8 cellular contexts compared by ENCODE assay signal in genomic region chr5:90434116-90434714, GRCh38. TPM values are rescaled to one million over a fixed set of nuclear protein-coding genes. Genes with fewer than 3 reads are reported as not detected.
DNase-seq lines count a peak whose midpoint lies in the region; ATAC-seq and TF ChIP-seq lines count a peak whose summit lies in the region.

No MANE protein-coding gene starts in this region.

- no peak overlapping the region for H3K27ac ChIP-seq in DOHH2 (ENCODE audit: low read depth, low read length)

- H3K36me3 Mint-ChIP-seq in activated CD8-positive, alpha-beta memory T cell treated with anti-CD3 and anti-CD28 coated beads, Interleukin-2, amount 10 ng/mL, durations not matched to agents 7 days and 5 days, result no peaks in the 10 kb centered on the region

- no peaks in the 10 kb centered on the region for H3K9me3 Mint-ChIP-seq in activated CD8-positive, alpha-beta memory T cell treated with anti-CD3 and anti-CD28 coated beads, Interleukin-2, amount 10 ng/mL, durations not matched to agents 7 days and 5 days (ENCODE audit: low read depth)

- H3K4me3 ChIP-seq in DOHH2 (ENCODE audit: low read length) (no peak overlapping the region), fibroblast of villous mesenchyme (ENCODE audit: low read depth, low read length) (no peak overlapping the region)

- H3K27me3 Mint-ChIP-seq in activated CD8-positive, alpha-beta memory T cell treated with anti-CD3 and anti-CD28 coated beads, Interleukin-2, amount 10 ng/mL, durations not matched to agents 7 days and 5 days, result peaks cover 18% of the 10 kb centered on the region

- no peaks in the 10 kb centered on the region for H3K4me1 ChIP-seq in DOHH2 (ENCODE audit: control insufficient read depth, low read length)

- H3K36me3 ChIP-seq in DOHH2 (ENCODE audit: control insufficient read depth, low read length), result no peaks in the 10 kb centered on the region

- ATAC-seq in GM21717 (IDR thresholded peaks at IDR 0.05; ENCODE audit: unreplicated experiment), result peak; percentile 71
- peak; percentile 68 for ATAC-seq in activated CD8-positive, alpha-beta memory T cell treated with anti-CD3 and anti-CD28 coated beads, Interleukin-2, amount 10 ng/mL, durations not matched to agents 7 days and 5 days
- no peak for ATAC-seq in GM21526 (IDR thresholded peaks at IDR 0.05; ENCODE audit: low FRiP score, unreplicated experiment)
- ATAC-seq in HG03045 (IDR thresholded peaks at IDR 0.05; ENCODE audit: unreplicated experiment), result no peak

- no peak overlapping the region for H3K27ac Mint-ChIP-seq in activated CD8-positive, alpha-beta memory T cell treated with anti-CD3 and anti-CD28 coated beads, Interleukin-2, amount 10 ng/mL, durations not matched to agents 7 days and 5 days

- TF ChIP-seq CTCF in DOHH2 (IDR thresholded peaks at IDR 0.05; ENCODE audit: low read depth, low read length, poor library complexity, severe bottlenecking), result peak; percentile 82
- peak; percentile 86 for TF ChIP-seq CTCF in fibroblast of villous mesenchyme (IDR thresholded peaks at IDR 0.05; ENCODE audit: insufficient read depth, low read depth, low read length)

- H3K9me3 ChIP-seq in DOHH2 (ENCODE audit: control insufficient read depth, insufficient read depth, low read length), result no peaks in the 10 kb centered on the region

- no peaks in the 10 kb centered on the region for H3K9me2 ChIP-seq in DOHH2 (replicated peaks; ENCODE audit: control insufficient read depth, low read length)

- H3K79me2 ChIP-seq in DOHH2 (ENCODE audit: control insufficient read depth, low read length), result no peaks in the 10 kb centered on the region

- H3K4me1 Mint-ChIP-seq in activated CD8-positive, alpha-beta memory T cell treated with anti-CD3 and anti-CD28 coated beads, Interleukin-2, amount 10 ng/mL, durations not matched to agents 7 days and 5 days, result no peaks in the 10 kb centered on the region

- DNase-seq in NCI-H1694 treated with DMSO at 0.1 percent for 48 hours (lab: John Stamatoyannopoulos, UW), result peak; percentile 3
- DNase-seq in activated CD8-positive, alpha-beta memory T cell treated with anti-CD3 and anti-CD28 coated beads, Interleukin-2, amount 10 ng/mL, durations not matched to agents 7 days and 5 days, result peak; percentile 63
- peak; percentile 56 for DNase-seq in fibroblast of villous mesenchyme (ENCODE audit: low read depth)
- peak; percentile 34 for DNase-seq in renal cortical epithelial cell (ENCODE audit: low read depth)

- no peak overlapping the region for H3K4me3 Mint-ChIP-seq in activated CD8-positive, alpha-beta memory T cell treated with anti-CD3 and anti-CD28 coated beads, Interleukin-2, amount 10 ng/mL, durations not matched to agents 7 days and 5 days

- no peaks in the 10 kb centered on the region for H4K20me1 ChIP-seq in DOHH2 (ENCODE audit: control insufficient read depth, insufficient read depth, low read depth, low read length)

- no peak overlapping the region for H3K4me2 ChIP-seq in DOHH2 (ENCODE audit: low read length)

- H3F3A ChIP-seq in DOHH2 (ENCODE audit: control insufficient read depth, insufficient read depth), result no peaks in the 10 kb centered on the region

- H3K27me3 ChIP-seq in DOHH2 (ENCODE audit: control insufficient read depth, low read length), result peaks cover 31% of the 10 kb centered on the region

- CTCF ChIA-PET in activated CD8-positive, alpha-beta memory T cell treated with anti-CD3 and anti-CD28 coated beads, Interleukin-2, amount 10 ng/mL, durations not matched to agents 7 days and 5 days (lab: Charles Lee), result interaction anchor here (0.8 to 0.9 kb wide), 2 partner anchors 40 to 1708 kb away, joined by 3 read pairs; partner anchors contain the start of genes MBLAC2 and POLR3G

RNA-seq across cellular contexts. Expression of gene CETN3, which starts 24.7 kb away (rescaled TPM):
- 10 to 100 TPM; 28.0 TPM for total RNA-seq in activated CD8-positive, alpha-beta memory T cell treated with anti-CD3 and anti-CD28 coated beads, Interleukin-2, amount 10 ng/mL, durations not matched to agents 7 days and 5 days
- total RNA-seq in fibroblast of villous mesenchyme, result 7.1 and 15.5 TPM in 2 replicates
- 17.7 and 25.2 TPM in 2 replicates for total RNA-seq in renal cortical epithelial cell

RNA-seq across cellular contexts. Expression of gene MBLAC2, which starts 40.4 kb away (rescaled TPM):
- 1 to 10 TPM; 4.7 to 6.0 TPM for total RNA-seq in activated CD8-positive, alpha-beta memory T cell treated with anti-CD3 and anti-CD28 coated beads, Interleukin-2, amount 10 ng/mL, durations not matched to agents 7 days and 5 days
- total RNA-seq in fibroblast of villous mesenchyme (5.5 and 6.9 TPM in 2 replicates), renal cortical epithelial cell (4.2 and 5.6 TPM in 2 replicates)

RNA-seq across cellular contexts. Expression of gene POLR3G, which starts 40.4 kb away (rescaled TPM):
- total RNA-seq in activated CD8-positive, alpha-beta memory T cell treated with anti-CD3 and anti-CD28 coated beads, Interleukin-2, amount 10 ng/mL, durations not matched to agents 7 days and 5 days, result 10 to 100 TPM in 1 of 2 experiments, 1 to 10 TPM in 1; 8.6 to 10.4 TPM
- 4.5 and 5.2 TPM in 2 replicates for total RNA-seq in fibroblast of villous mesenchyme
- 2.7 and 10.8 TPM in 2 replicates for total RNA-seq in renal cortical epithelial cell

Comparison
In these comparisons a context has a peak if more than half of its experiments do, and no peak if none do; other contexts are left out.
1. ATAC-seq: peak in GM21717 (single experiment) and activated CD8-positive, alpha-beta memory T cell treated with anti-CD3 and anti-CD28 coated beads, Interleukin-2, amount 10 ng/mL, durations not matched to agents 7 days and 5 days (single experiment); none in GM21526 (single experiment) and HG03045 (single experiment).
2. DNase-seq: peak in every context shown above with its lines; median percentile 63 in activated CD8-positive, alpha-beta memory T cell treated with anti-CD3 and anti-CD28 coated beads, Interleukin-2, amount 10 ng/mL, durations not matched to agents 7 days and 5 days; 56 in fibroblast of villous mesenchyme; 34 in renal cortical epithelial cell; 3 in NCI-H1694 treated with DMSO at 0.1 percent for 48 hours.